ENCODE assay signal across 1 cellular context in the genomic region with DNA sequence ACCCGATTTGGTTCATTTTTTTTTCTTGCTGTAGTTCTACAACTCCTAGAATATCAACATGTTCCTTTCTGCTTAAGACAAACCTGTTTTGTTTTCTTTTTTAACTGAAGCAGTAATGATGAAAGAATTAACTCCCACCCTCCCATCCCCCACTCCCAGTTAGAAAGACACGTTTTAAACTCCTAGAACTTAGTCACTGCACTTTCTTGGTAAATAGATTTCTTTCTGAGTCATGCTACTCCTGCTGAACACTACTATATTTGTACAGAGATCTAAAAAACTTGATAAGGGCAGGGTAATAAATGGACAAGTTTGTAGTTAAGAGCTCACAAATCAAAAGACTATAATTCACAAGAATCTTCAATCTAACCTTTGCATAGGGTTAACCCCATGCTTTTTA.
TF ChIP-seq lines count a peak whose summit lies in the region.

No MANE protein-coding gene starts in this region.

TF ChIP-seq in K562, 482 proteins besides CTCF, POLR2A, EP300 and RAD21 (continued from another document and continues in another):
- no peak for TF ChIP-seq PBX2 (CRISPR knock-in tag; IDR thresholded peaks at IDR 0.05; ENCODE audit: low read depth)
- TF ChIP-seq PBX2 (tag; conservative IDR thresholded peaks at IDR 0.05; ENCODE audit: low read depth): 0 out of 2 replicates have a peak, but pooled peaks have one; percentile 57
- peak; percentile 80 for TF ChIP-seq NFE2 (IDR thresholded peaks at IDR 0.05; ENCODE audit: low read depth)
- peak in 1 of 2 experiments; percentile 39; a peak in 1 of 4 replicates for TF ChIP-seq TRIM24 (IDR thresholded peaks at IDR 0.05)
- TF ChIP-seq BHLHE40 (IDR thresholded peaks at IDR 0.05; ENCODE audit: low read length): 0 out of 2 replicates have a peak, but pooled peaks have one; percentile 55
- TF ChIP-seq FOSL1 (tag; conservative IDR thresholded peaks at IDR 0.05): peak; percentile 96
- TF ChIP-seq, protein P1, sequence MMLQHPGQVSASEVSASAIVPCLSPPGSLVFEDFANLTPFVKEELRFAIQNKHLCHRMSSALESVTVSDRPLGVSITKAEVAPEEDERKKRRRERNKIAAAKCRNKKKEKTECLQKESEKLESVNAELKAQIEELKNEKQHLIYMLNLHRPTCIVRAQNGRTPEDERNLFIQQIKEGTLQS (IDR thresholded peaks at IDR 0.05): peak; percentile 81
- TF ChIP-seq, protein P1 (CRISPR knock-in tag; conservative IDR thresholded peaks at IDR 0.05): no peak
- TF ChIP-seq KDM1A (IDR thresholded peaks at IDR 0.05): 0 out of 4 replicates have a peak, but pooled peaks of 1 of the 2 experiments have one; percentile 15
- peak; percentile 83 for TF ChIP-seq SMARCE1 (IDR thresholded peaks at IDR 0.05)
- TF ChIP-seq MYC (IDR thresholded peaks at IDR 0.05; ENCODE audit: low read depth, low read length): peak; percentile 68
- TF ChIP-seq MYC (CRISPR knock-in tag; IDR thresholded peaks at IDR 0.05; ENCODE audit: borderline replicate concordance, low read depth): no peak
- TF ChIP-seq HMGN3 (IDR thresholded peaks at IDR 0.05; ENCODE audit: borderline replicate concordance, extremely low read depth, insufficient read length, low read depth, low read length): peak; percentile 30
- TF ChIP-seq SOX6 (IDR thresholded peaks at IDR 0.05): peak; percentile 62
- TF ChIP-seq ZNF512 (tag; IDR thresholded peaks at IDR 0.05): no peak
- peak; percentile 38; the same call in 1 of the 2 replicates for TF ChIP-seq MAFF (IDR thresholded peaks at IDR 0.05; ENCODE audit: low read length)
- peak; percentile 50 for TF ChIP-seq MEIS2 (IDR thresholded peaks at IDR 0.05; ENCODE audit: partially characterized antibody)
- 0 out of 2 replicates have a peak, but pooled peaks have one; percentile 42 for TF ChIP-seq MAFG (tag; conservative IDR thresholded peaks at IDR 0.05)
- TF ChIP-seq GTF2E2 (tag; IDR thresholded peaks at IDR 0.05): 0 out of 2 replicates have a peak, but pooled peaks have one; percentile 21
- TF ChIP-seq STAT5A (IDR thresholded peaks at IDR 0.05; ENCODE audit: borderline replicate concordance, low read length): peak; percentile 64; the same call in 1 of the 2 replicates
- no peak for TF ChIP-seq TRIM25 (IDR thresholded peaks at IDR 0.05; ENCODE audit: borderline replicate concordance)
- peak in 1 of 2 experiments; percentile 77; a peak in 2 of 4 replicates for TF ChIP-seq RCOR1 (IDR thresholded peaks at IDR 0.05; ENCODE audit: borderline replicate concordance in 1 of 2, low read depth in 2 of 2, low read length in 2 of 2)
- TF ChIP-seq, protein P2, sequence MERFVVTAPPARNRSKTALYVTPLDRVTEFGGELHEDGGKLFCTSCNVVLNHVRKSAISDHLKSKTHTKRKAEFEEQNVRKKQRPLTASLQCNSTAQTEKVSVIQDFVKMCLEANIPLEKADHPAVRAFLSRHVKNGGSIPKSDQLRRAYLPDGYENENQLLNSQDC (CRISPR knock-in tag; IDR thresholded peaks at IDR 0.05): no peak
- TF ChIP-seq ZNF175 (CRISPR knock-in tag; IDR thresholded peaks at IDR 0.05; ENCODE audit: low read depth): 0 out of 2 replicates have a peak, but pooled peaks have one; percentile 11
- no peak for TF ChIP-seq NR2C2 (CRISPR knock-in tag; IDR thresholded peaks at IDR 0.05)
- peak; percentile 23; the same call in 1 of the 2 replicates for TF ChIP-seq NR2C2 (tag; IDR thresholded peaks at IDR 0.05)
- no peak for TF ChIP-seq ZNF778 (CRISPR knock-in tag; IDR thresholded peaks at IDR 0.05)
- TF ChIP-seq SRF (CRISPR knock-in tag; IDR thresholded peaks at IDR 0.05): peak in 1 of 2 experiments; percentile 92; a peak in 2 of 4 replicates
- TF ChIP-seq TCFL5 (CRISPR knock-in tag; conservative IDR thresholded peaks at IDR 0.05): no peak
- peak; percentile 86 for TF ChIP-seq DPF2 (IDR thresholded peaks at IDR 0.05)
- peak; percentile 15 for TF ChIP-seq RBBP5 (IDR thresholded peaks at IDR 0.05; ENCODE audit: borderline replicate concordance, insufficient read depth, low read length, poor library complexity, severe bottlenecking)
- no peak for TF ChIP-seq CHD1 (IDR thresholded peaks at IDR 0.05; ENCODE audit: low read length)
- TF ChIP-seq FOXM1 (IDR thresholded peaks at IDR 0.05; ENCODE audit: low read depth): 0 out of 2 replicates have a peak, but pooled peaks have one; percentile 28
- TF ChIP-seq FOXM1 (CRISPR knock-in tag; IDR thresholded peaks at IDR 0.05; ENCODE audit: low read depth): no peak
- TF ChIP-seq BDP1 (IDR thresholded peaks at IDR 0.05; ENCODE audit: insufficient read depth, insufficient read length): no peak
- 0 out of 2 replicates have a peak, but pooled peaks have one; percentile 22 for TF ChIP-seq CREM (IDR thresholded peaks at IDR 0.05; ENCODE audit: low read depth)
- TF ChIP-seq JUN (IDR thresholded peaks at IDR 0.05; ENCODE audit: borderline replicate concordance, low read depth, low read length): peak; percentile 86
- TF ChIP-seq JUN (CRISPR knock-in tag; IDR thresholded peaks at IDR 0.05; ENCODE audit: borderline replicate concordance): no peak
- peak in 1 of 2 experiments; percentile 19; a peak in 1 of 4 replicates for TF ChIP-seq FOXK2 (conservative IDR thresholded peaks at IDR 0.05 in 1 of 2, IDR thresholded peaks at IDR 0.05 in 1 of 2; ENCODE audit: low read depth in 2 of 2)
- TF ChIP-seq PHF21A (IDR thresholded peaks at IDR 0.05; ENCODE audit: borderline replicate concordance, low read depth): no peak
- TF ChIP-seq ZNF253 (CRISPR knock-in tag; conservative IDR thresholded peaks at IDR 0.05): no peak
- no peak for TF ChIP-seq HIVEP1 (CRISPR knock-in tag; IDR thresholded peaks at IDR 0.05)
- no peak for TF ChIP-seq SRSF7 (optimal IDR thresholded peaks at IDR 0.05; ENCODE audit: low read depth, low read length)
- TF ChIP-seq CCNT2 (IDR thresholded peaks at IDR 0.05; ENCODE audit: borderline replicate concordance, extremely low read depth, insufficient read length, low read depth, low read length): peak; percentile 53
- no peak for TF ChIP-seq SP2 (IDR thresholded peaks at IDR 0.05; ENCODE audit: extremely low read depth, low read depth, low read length, poor library complexity, severe bottlenecking)
- no peak for TF ChIP-seq GATAD2A (IDR thresholded peaks at IDR 0.05)
- TF ChIP-seq EP400 (IDR thresholded peaks at IDR 0.05): peak; percentile 40; the same call in 1 of the 2 replicates
- peak; percentile 52; the same call in 1 of the 2 replicates for TF ChIP-seq ZBTB5 (IDR thresholded peaks at IDR 0.05)
- TF ChIP-seq ZNF764 (CRISPR knock-in tag; IDR thresholded peaks at IDR 0.05; ENCODE audit: low read depth): no peak
- TF ChIP-seq ZNF316 (IDR thresholded peaks at IDR 0.05): peak; percentile 15; the same call in 1 of the 2 replicates
- TF ChIP-seq HSF4 (CRISPR knock-in tag; IDR thresholded peaks at IDR 0.05; ENCODE audit: borderline replicate concordance): no peak
- TF ChIP-seq SMARCC2 (IDR thresholded peaks at IDR 0.05; ENCODE audit: low read depth): 0 out of 2 replicates have a peak, but pooled peaks have one; percentile 29
- TF ChIP-seq, protein P3, sequence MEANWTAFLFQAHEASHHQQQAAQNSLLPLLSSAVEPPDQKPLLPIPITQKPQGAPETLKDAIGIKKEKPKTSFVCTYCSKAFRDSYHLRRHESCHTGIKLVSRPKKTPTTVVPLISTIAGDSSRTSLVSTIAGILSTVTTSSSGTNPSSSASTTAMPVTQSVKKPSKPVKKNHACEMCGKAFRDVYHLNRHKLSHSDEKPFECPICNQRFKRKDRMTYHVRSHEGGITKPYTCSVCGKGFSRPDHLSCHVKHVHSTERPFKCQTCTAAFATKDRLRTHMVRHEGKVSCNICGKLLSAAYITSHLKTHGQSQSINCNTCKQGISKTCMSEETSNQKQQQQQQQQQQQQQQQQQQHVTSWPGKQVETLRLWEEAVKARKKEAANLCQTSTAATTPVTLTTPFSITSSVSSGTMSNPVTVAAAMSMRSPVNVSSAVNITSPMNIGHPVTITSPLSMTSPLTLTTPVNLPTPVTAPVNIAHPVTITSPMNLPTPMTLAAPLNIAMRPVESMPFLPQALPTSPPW (CRISPR knock-in tag; IDR thresholded peaks at IDR 0.05): 0 out of 2 replicates have a peak, but pooled peaks have one; percentile 25
- TF ChIP-seq FOXA3 (CRISPR knock-in tag; conservative IDR thresholded peaks at IDR 0.05 in 1 of 2, IDR thresholded peaks at IDR 0.05 in 1 of 2): peak in 1 of 2 experiments; percentile 45; a peak in 1 of 4 replicates
- TF ChIP-seq LEF1 (IDR thresholded peaks at IDR 0.05): peak; percentile 94
- TF ChIP-seq, protein P4, sequence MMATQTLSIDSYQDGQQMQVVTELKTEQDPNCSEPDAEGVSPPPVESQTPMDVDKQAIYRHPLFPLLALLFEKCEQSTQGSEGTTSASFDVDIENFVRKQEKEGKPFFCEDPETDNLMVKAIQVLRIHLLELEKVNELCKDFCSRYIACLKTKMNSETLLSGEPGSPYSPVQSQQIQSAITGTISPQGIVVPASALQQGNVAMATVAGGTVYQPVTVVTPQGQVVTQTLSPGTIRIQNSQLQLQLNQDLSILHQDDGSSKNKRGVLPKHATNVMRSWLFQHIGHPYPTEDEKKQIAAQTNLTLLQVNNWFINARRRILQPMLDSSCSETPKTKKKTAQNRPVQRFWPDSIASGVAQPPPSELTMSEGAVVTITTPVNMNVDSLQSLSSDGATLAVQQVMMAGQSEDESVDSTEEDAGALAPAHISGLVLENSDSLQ (IDR thresholded peaks at IDR 0.05): no peak
- TF ChIP-seq MNT (conservative IDR thresholded peaks at IDR 0.05): peak in 1 of 2 experiments; percentile 44; a peak in 1 of 4 replicates
